Comparison of ENCODE assay signal across 10 cellular contexts in genomic region chr19:55907746-55908145, GRCh38. TPM values are rescaled to one million over a fixed set of nuclear protein-coding genes. Genes with fewer than 3 reads are reported as not detected.
"Had no signal": no experiment of that assay in that cellular context is flagged by ENCODE, and none has a peak within 500 bp of the region (broad histone marks: within the 10 kb centered on the region; RNA-seq: fewer than 3 reads in every experiment).

No MANE protein-coding gene starts in this region.

- H2AFZ ChIP-seq: GM23248 had no signal

- DNase-seq: GM23248, GOT3, H7, HFFc6 had no signal

- H3K27ac Mint-ChIP-seq: HFFc6, IgD-negative memory B cell had no signal

- H3K4me1 Mint-ChIP-seq: IgD-negative memory B cell had no signal

- H3K4me1 ChIP-seq: HAP-1 had no signal

- H3K36me3 ChIP-seq: HAP-1 had no signal

- H3K4me3 ChIP-seq: GM23248, HAP-1 had no signal

- H3K9ac ChIP-seq: GM23248 had no signal

- H3K4me3 Mint-ChIP-seq: HFFc6, IgD-negative memory B cell had no signal

- H3K27ac ChIP-seq: GM23248, HL-60 had no signal

RNA-seq across cellular contexts. Expression of gene NLRP13, which starts 24.4 kb away (rescaled TPM):
- total RNA-seq: GM23248, H4, H7, HepG2, HFFc6, HT1080 had no signal
- polyA plus RNA-seq: GM23248, HepG2, IgD-negative memory B cell had no signal

RNA-seq across cellular contexts. Expression of gene NLRP8, which starts 39.9 kb away (rescaled TPM):
- total RNA-seq: GM23248, H4, H7, HepG2, HFFc6, HT1080 had no signal
- polyA plus RNA-seq: GM23248, HepG2, IgD-negative memory B cell had no signal
